9 cellular contexts compared by ENCODE assay signal in the genomic region with DNA sequence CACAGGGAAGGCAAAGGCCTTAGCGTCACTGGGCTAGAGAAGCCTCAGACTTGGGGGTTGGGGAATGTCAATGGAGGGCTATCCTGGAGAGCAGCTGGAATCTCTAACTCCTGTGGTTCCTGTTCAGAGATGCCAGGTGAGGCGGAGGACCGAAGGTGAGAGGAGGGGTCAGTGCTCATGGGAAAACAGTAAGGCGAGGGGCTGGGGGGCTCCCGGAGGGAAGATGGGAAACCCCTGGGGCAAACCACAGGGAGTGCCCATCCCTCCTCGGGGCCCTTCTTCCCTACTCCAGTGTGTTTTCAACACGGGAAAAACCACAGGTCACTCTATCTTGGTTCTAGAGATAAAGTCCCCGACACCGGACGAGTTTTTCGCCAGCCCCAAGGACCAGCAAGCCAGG. TPM values are rescaled to one million over a fixed set of nuclear protein-coding genes. Genes with fewer than 3 reads are reported as not detected.
DNase-seq lines count a peak whose midpoint lies in the region; ATAC-seq, FAIRE-seq and TF ChIP-seq lines count a peak whose summit lies in the region.
"Had no signal": no experiment of that assay in that cellular context is flagged by ENCODE, and none has a peak within 500 bp of the region (broad histone marks: within the 10 kb centered on the region; RNA-seq: fewer than 3 reads in every experiment).

No MANE protein-coding gene starts in this region.

- TF ChIP-seq POLR2A in stomach (IDR thresholded peaks at IDR 0.05), result no peak

- FAIRE-seq in kidney (lab: Jason Lieb, UNC), result no peak

- H3K27me3 Mint-ChIP-seq in activated T-cell treated with anti-CD3 and anti-CD28 coated beads, Interleukin-2, amount 50 U/mL, for 4 hours (ENCODE audit: low read depth), result no peaks in the 10 kb centered on the region
- H3K27me3 Mint-ChIP-seq in activated T-helper 2 cell treated with anti-CD3 and anti-CD28 coated beads, Interferon-gamma antibody, Interleukin-2, Interleukin-4, amounts not matched to agents 10 μg/mL and 5 μg/mL and 100 μg/mL, durations not matched to agents 14 hours and 24 hours and 36 hours (ENCODE audit: low read depth), result no peaks in the 10 kb centered on the region

- H3K4me1 ChIP-seq in kidney (ENCODE audit: control insufficient read depth in 1 of 2, insufficient read depth in 1 of 2, low read depth in 1 of 2, low read length in 2 of 2) (peaks cover 7 to 27% of the 10 kb centered on the region in 2 donors), stomach (peaks cover 35 to 54% (median 49%) of the 10 kb centered on the region in 4 donors)

- peaks cover 39% of the 10 kb centered on the region for H3K4me1 Mint-ChIP-seq in activated T-cell treated with anti-CD3 and anti-CD28 coated beads, Interleukin-2, amount 50 U/mL, for 4 hours (ENCODE audit: low read depth)
- peaks cover 23% of the 10 kb centered on the region for H3K4me1 Mint-ChIP-seq in activated T-helper 2 cell treated with anti-CD3 and anti-CD28 coated beads, Interferon-gamma antibody, Interleukin-2, Interleukin-4, amounts not matched to agents 10 μg/mL and 5 μg/mL and 100 μg/mL, durations not matched to agents 14 hours and 24 hours and 36 hours (ENCODE audit: low read depth)

- WGBS in stomach, 5 donors, result 33 to 59% (median 37%) methylated on average over 11 of the region's 11 CpGs

- H3K36me3 Mint-ChIP-seq in activated T-cell treated with anti-CD3 and anti-CD28 coated beads, Interleukin-2, amount 50 U/mL, for 4 hours (ENCODE audit: insufficient read depth), result peaks cover 6% of the 10 kb centered on the region
- peaks cover 13% of the 10 kb centered on the region for H3K36me3 Mint-ChIP-seq in activated T-helper 2 cell treated with anti-CD3 and anti-CD28 coated beads, Interferon-gamma antibody, Interleukin-2, Interleukin-4, amounts not matched to agents 10 μg/mL and 5 μg/mL and 100 μg/mL, durations not matched to agents 14 hours and 24 hours and 36 hours (ENCODE audit: low read depth)

- H3K36me3 ChIP-seq in kidney (ENCODE audit: control insufficient read depth in 1 of 2, insufficient read depth in 2 of 2, low read length in 2 of 2) (peaks cover 30% of the 10 kb centered on the region in 2 donors), stomach (peaks cover 41 to 52% (median 49%) of the 10 kb centered on the region in 4 donors)

- TF ChIP-seq CTCF in kidney (IDR thresholded peaks at IDR 0.05; ENCODE audit: borderline replicate concordance, extremely low read depth, insufficient read depth) (no peak), stomach (IDR thresholded peaks at IDR 0.05) (no peak)

- DNase-seq in activated T-cell treated with anti-CD3 and anti-CD28 coated beads, Interleukin-2, amount 50 U/mL, for 4 hours, result no peak
- no peak for DNase-seq in activated T-cell treated with anti-CD3 and anti-CD28 coated beads, Interleukin-2, amount 50 U/mL, for 48 hours
- DNase-seq in activated T-helper 2 cell treated with anti-CD3 and anti-CD28 coated beads, Interferon-gamma antibody, Interleukin-2, Interleukin-4, amounts not matched to agents 10 μg/mL and 5 μg/mL and 100 μg/mL, durations not matched to agents 14 hours and 24 hours and 36 hours (ENCODE audit: low spot score), result no peak
- peak; percentile 76 for DNase-seq in kidney
- DNase-seq in stomach, result no peak
- DNase-seq in NCI-H1930 (lab: John Stamatoyannopoulos, UW), result no peak
- DNase-seq in SW 1271 (lab: John Stamatoyannopoulos, UW), result no peak
- DNase-seq in stimulated activated CD8-positive, alpha-beta memory T cell treated with anti-CD3 and anti-CD28 coated beads, Interleukin-4, amount 100 ng/mL, for 48 hours, result no peak

- H3K9me3 Mint-ChIP-seq in activated T-cell treated with anti-CD3 and anti-CD28 coated beads, Interleukin-2, amount 50 U/mL, for 4 hours, result no peaks in the 10 kb centered on the region
- H3K9me3 Mint-ChIP-seq in activated T-helper 2 cell treated with anti-CD3 and anti-CD28 coated beads, Interferon-gamma antibody, Interleukin-2, Interleukin-4, amounts not matched to agents 10 μg/mL and 5 μg/mL and 100 μg/mL, durations not matched to agents 14 hours and 24 hours and 36 hours, result no peaks in the 10 kb centered on the region

- H3K9ac ChIP-seq in kidney (ENCODE audit: low read length in 2 of 2), result no peak overlapping the region

- ATAC-seq in activated T-cell treated with anti-CD3 and anti-CD28 coated beads, Interleukin-2, amount 50 U/mL, for 4 hours, result no peak

- no peak overlapping the region for H3K4me3 ChIP-seq in kidney (ENCODE audit: low read length in 2 of 2)
- H3K4me3 ChIP-seq in stomach, result peak overlapping the region in 3 of 4 donors; percentile 89 to 97 (median 91)

- intact Hi-C loops in activated T-helper 2 cell treated with anti-CD3 and anti-CD28 coated beads, Interferon-gamma antibody, Interleukin-2, Interleukin-4, amounts not matched to agents 10 μg/mL and 5 μg/mL and 100 μg/mL, durations not matched to agents 14 hours and 24 hours and 36 hours (cut with micrococcal nuclease), result loop anchor here (1.0 to 10.0 kb wide), 2 partner anchors 37 to 292 kb away; partner anchors contain the start of gene SRRT
- intact Hi-C loops in kidney (cut with DNase I) (no loop called here), stomach (cut with DNase I; ENCODE audit: low total_unique reads) (no loop called here)

- H3K4me3 Mint-ChIP-seq in activated T-cell treated with anti-CD3 and anti-CD28 coated beads, Interleukin-2, amount 50 U/mL, for 4 hours, result peak overlapping the region; percentile 33
- H3K4me3 Mint-ChIP-seq in activated T-helper 2 cell treated with anti-CD3 and anti-CD28 coated beads, Interferon-gamma antibody, Interleukin-2, Interleukin-4, amounts not matched to agents 10 μg/mL and 5 μg/mL and 100 μg/mL, durations not matched to agents 14 hours and 24 hours and 36 hours (ENCODE audit: low read depth), result peak overlapping the region; percentile 33

- H3K27me3 ChIP-seq in stomach, result no peaks in the 10 kb centered on the region

- H3K27ac ChIP-seq in kidney (ENCODE audit: low read depth in 2 of 2, low read length in 2 of 2), result no peak overlapping the region
- H3K27ac ChIP-seq in stomach, result peak overlapping the region in 4 of 5 donors; percentile 95 to 99 (median 98)

- no peaks in the 10 kb centered on the region for H3K9me3 ChIP-seq in kidney (ENCODE audit: control insufficient read depth in 1 of 2, low read length in 2 of 2)
- H3K9me3 ChIP-seq in stomach, result no peaks in the 10 kb centered on the region

- H3K27ac Mint-ChIP-seq in activated T-helper 2 cell treated with anti-CD3 and anti-CD28 coated beads, Interferon-gamma antibody, Interleukin-2, Interleukin-4, amounts not matched to agents 10 μg/mL and 5 μg/mL and 100 μg/mL, durations not matched to agents 14 hours and 24 hours and 36 hours, result peak overlapping the region; percentile 60

- no peak for TF ChIP-seq EP300 in stomach (IDR thresholded peaks at IDR 0.05)

RNA-seq across cellular contexts. Expression of gene LRCH4, which starts 3.3 kb away (rescaled TPM):
- total RNA-seq in activated T-cell treated with anti-CD3 and anti-CD28 coated beads, Interleukin-2, amount 50 U/mL, for 4 hours, result 10 to 100 TPM; 69.3 to 75.5 (median 73.1) TPM
- 105 and 106 TPM in 2 replicates for total RNA-seq in activated T-helper 2 cell treated with anti-CD3 and anti-CD28 coated beads, Interferon-gamma antibody, Interleukin-2, Interleukin-4, amounts not matched to agents 10 μg/mL and 5 μg/mL and 100 μg/mL, durations not matched to agents 14 hours and 24 hours and 36 hours
- total RNA-seq in kidney (62.9 TPM), stomach (100 to 1,000 TPM in 3 of 5 donors, 10 to 100 TPM in 2; 23.7 to 263 (median 154) TPM)
- polyA plus RNA-seq in kidney (ENCODE audit: insufficient read depth, low read depth, low replicate concordance) (23.2 TPM), stomach (10 to 100 TPM; 23.5 to 39.5 (median 26.0) TPM)

RNA-seq across cellular contexts. Expression of gene FBXO24, which starts 3.5 kb away (rescaled TPM):
- under 1 TPM; 0.14 to 0.40 (median 0.34) TPM for total RNA-seq in activated T-cell treated with anti-CD3 and anti-CD28 coated beads, Interleukin-2, amount 50 U/mL, for 4 hours
- 0.37 and 0.91 TPM in 2 replicates for total RNA-seq in activated T-helper 2 cell treated with anti-CD3 and anti-CD28 coated beads, Interferon-gamma antibody, Interleukin-2, Interleukin-4, amounts not matched to agents 10 μg/mL and 5 μg/mL and 100 μg/mL, durations not matched to agents 14 hours and 24 hours and 36 hours
- 0.60 TPM for total RNA-seq in kidney
- 0.95 TPM for polyA plus RNA-seq in kidney (ENCODE audit: insufficient read depth, low read depth, low replicate concordance)
- total RNA-seq in stomach, result under 1 TPM in 3 of 5 donors, not detected in 2; 0.37 to 0.45 (median 0.43) TPM
- under 1 TPM in 2 of 3 donors, not detected in 1; 0.44 to 0.88 TPM for polyA plus RNA-seq in stomach

RNA-seq across cellular contexts. Expression of gene SAP25, which starts 8.9 kb away (rescaled TPM):
- 1 to 10 TPM; 6.2 to 8.1 (median 7.6) TPM for total RNA-seq in activated T-cell treated with anti-CD3 and anti-CD28 coated beads, Interleukin-2, amount 50 U/mL, for 4 hours
- total RNA-seq in activated T-helper 2 cell treated with anti-CD3 and anti-CD28 coated beads, Interferon-gamma antibody, Interleukin-2, Interleukin-4, amounts not matched to agents 10 μg/mL and 5 μg/mL and 100 μg/mL, durations not matched to agents 14 hours and 24 hours and 36 hours, result 11.3 and 11.8 TPM in 2 replicates
- total RNA-seq in kidney (9.8 TPM), stomach (1 to 10 TPM in 1 of 5 donors, under 1 TPM in 1, not detected in 3; 0.92 to 1.8 TPM)
- polyA plus RNA-seq in kidney (ENCODE audit: insufficient read depth, low read depth, low replicate concordance) (5.7 TPM), stomach (1 to 10 TPM; 1.4 to 4.7 (median 2.3) TPM)
- total RNA-seq: renal cortical epithelial cell had no signal

RNA-seq across cellular contexts. Expression of gene PCOLCE, which starts 19.5 kb away (rescaled TPM):
- total RNA-seq in activated T-cell treated with anti-CD3 and anti-CD28 coated beads, Interleukin-2, amount 50 U/mL, for 4 hours, result 1 to 10 TPM; 1.4 to 3.1 (median 2.0) TPM
- 8.6 and 10.3 TPM in 2 replicates for total RNA-seq in activated T-helper 2 cell treated with anti-CD3 and anti-CD28 coated beads, Interferon-gamma antibody, Interleukin-2, Interleukin-4, amounts not matched to agents 10 μg/mL and 5 μg/mL and 100 μg/mL, durations not matched to agents 14 hours and 24 hours and 36 hours
- total RNA-seq in kidney (51.5 TPM), stomach (100 to 1,000 TPM in 1 of 5 donors, 10 to 100 TPM in 4; 15.8 to 129 (median 37.8) TPM)
- polyA plus RNA-seq in kidney (ENCODE audit: insufficient read depth, low read depth, low replicate concordance) (42.9 TPM), stomach (10 to 100 TPM; 15.6 to 25.0 (median 18.6) TPM)

RNA-seq across cellular contexts. Expression of gene MOSPD3, which starts 29.7 kb away (rescaled TPM):
- total RNA-seq in activated T-cell treated with anti-CD3 and anti-CD28 coated beads, Interleukin-2, amount 50 U/mL, for 4 hours, result 1 to 10 TPM; 7.8 to 8.4 (median 7.9) TPM
- 14.1 TPM in 2 replicates for total RNA-seq in activated T-helper 2 cell treated with anti-CD3 and anti-CD28 coated beads, Interferon-gamma antibody, Interleukin-2, Interleukin-4, amounts not matched to agents 10 μg/mL and 5 μg/mL and 100 μg/mL, durations not matched to agents 14 hours and 24 hours and 36 hours
- total RNA-seq in kidney, result 18.2 TPM
- polyA plus RNA-seq in kidney (ENCODE audit: insufficient read depth, low read depth, low replicate concordance), result 30.6 TPM
- total RNA-seq in stomach, result 10 to 100 TPM in 2 of 5 donors, 1 to 10 TPM in 2, not detected in 1; 4.0 to 21.1 (median 9.8) TPM
- polyA plus RNA-seq in stomach, result 10 to 100 TPM; 20.4 to 30.7 (median 29.1) TPM

Comparison
In these comparisons a context has a peak if more than half of its experiments do, and no peak if none do; other contexts are left out.
1. H3K27ac ChIP-seq: peak in stomach (4 of 5); none in kidney (0 of 2).
2. H3K4me3 ChIP-seq: peak in stomach (3 of 4); none in kidney (0 of 2).